8 cellular contexts compared by ENCODE assay signal in genomic region chr14:60164717-60165546, GRCh38. TPM values are rescaled to one million over a fixed set of nuclear protein-coding genes. Genes with fewer than 3 reads are reported as not detected.
DNase-seq lines count a peak whose midpoint lies in the region; ATAC-seq and TF ChIP-seq lines count a peak whose summit lies in the region.

A gene with protein sequence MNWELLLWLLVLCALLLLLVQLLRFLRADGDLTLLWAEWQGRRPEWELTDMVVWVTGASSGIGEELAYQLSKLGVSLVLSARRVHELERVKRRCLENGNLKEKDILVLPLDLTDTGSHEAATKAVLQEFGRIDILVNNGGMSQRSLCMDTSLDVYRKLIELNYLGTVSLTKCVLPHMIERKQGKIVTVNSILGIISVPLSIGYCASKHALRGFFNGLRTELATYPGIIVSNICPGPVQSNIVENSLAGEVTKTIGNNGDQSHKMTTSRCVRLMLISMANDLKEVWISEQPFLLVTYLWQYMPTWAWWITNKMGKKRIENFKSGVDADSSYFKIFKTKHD (minus strand): TSS chr14:60165398. CDS start chr14:60165309, 89 bp downstream.

- peak; percentile 81 for DNase-seq in AG10803 (ENCODE audit: low read depth)
- DNase-seq in NCI-H460 (ENCODE audit: extremely low read depth, low read depth) = peak; percentile 81
- peak; percentile 89 for DNase-seq in activated CD4-positive, alpha-beta T cell treated with anti-CD3 and anti-CD28 coated beads, Interleukin-2, amount 10 ng/mL, durations not matched to agents 24 days and 14 days
- DNase-seq in stimulated activated CD4-positive, alpha-beta T cell treated with anti-CD3 and anti-CD28 coated beads, Interleukin-4, amount 100 ng/mL, for 1 hour = peak; percentile 67

- H3K9me3 ChIP-seq in liver (ENCODE audit: control insufficient read depth in 4 of 4, low read length in 3 of 4) = no peaks in the 10 kb centered on the region

- peaks cover 30% of the 10 kb centered on the region for H3K4me1 Mint-ChIP-seq in activated CD4-positive, alpha-beta T cell treated with anti-CD3 and anti-CD28 coated beads, Interleukin-2, amount 10 ng/mL, durations not matched to agents 24 days and 14 days
- peaks cover 13% of the 10 kb centered on the region for H3K4me1 Mint-ChIP-seq in dendritic cell treated with granulocyte-macrophage colony-stimulating factor and Interleukin-4, amounts not matched to agents 40 ng/mL and 50 ng/mL, for 4 days (ENCODE audit: low read depth)

- H3K27ac Mint-ChIP-seq in activated CD4-positive, alpha-beta T cell treated with anti-CD3 and anti-CD28 coated beads, Interleukin-2, amount 10 ng/mL, durations not matched to agents 24 days and 14 days = peak within 1 kb of the TSS; percentile 99
- peak within 1 kb of the TSS; percentile 95 for H3K27ac Mint-ChIP-seq in dendritic cell treated with granulocyte-macrophage colony-stimulating factor and Interleukin-4, amounts not matched to agents 40 ng/mL and 50 ng/mL, for 4 days

- H3K9ac ChIP-seq in liver (ENCODE audit: low read depth in 1 of 2, low read length in 2 of 2) = peak within 1 kb of the TSS; percentile 86 to 88

- H3K27me3 ChIP-seq in liver (ENCODE audit: control insufficient read depth in 4 of 4, insufficient read depth in 4 of 4, low read length in 3 of 4) = no peaks in the 10 kb centered on the region

- H3K27me3 Mint-ChIP-seq in activated CD4-positive, alpha-beta T cell treated with anti-CD3 and anti-CD28 coated beads, Interleukin-2, amount 10 ng/mL, durations not matched to agents 24 days and 14 days = no peaks in the 10 kb centered on the region
- H3K27me3 Mint-ChIP-seq in dendritic cell treated with granulocyte-macrophage colony-stimulating factor and Interleukin-4, amounts not matched to agents 40 ng/mL and 50 ng/mL, for 4 days = no peaks in the 10 kb centered on the region

- WGBS in liver = under 1% methylated on average over 68 of the region's 68 CpGs

- H3K27ac ChIP-seq in liver (ENCODE audit: low read depth in 1 of 2, low read length in 2 of 2) = peak within 1 kb of the TSS; percentile 60 to 66

- H3K4me3 ChIP-seq in AG10803 (ENCODE audit: low read length) (peak within 1 kb of the TSS; percentile 84), liver (ENCODE audit: low read depth in 1 of 3, low read length in 3 of 3) (peak within 1 kb of the TSS; percentile 58 to 81 (median 67))

- intact Hi-C loops in activated CD4-positive, alpha-beta T cell treated with anti-CD3 and anti-CD28 coated beads, Interleukin-2, amount 10 ng/mL, durations not matched to agents 24 days and 14 days (cut with micrococcal nuclease) = loop anchor here (1.0 to 10.0 kb wide), 7 partner anchors 9 to 680 kb away; partner anchors contain the start of genes JKAMP, L3HYPDH, PCNX4 and PPM1A
- intact Hi-C loops in dendritic cell treated with granulocyte-macrophage colony-stimulating factor and Interleukin-4, amounts not matched to agents 40 ng/mL and 50 ng/mL, for 4 days (cut with micrococcal nuclease) = loop anchor here (1.0 to 10.0 kb wide), 3 partner anchors 74 to 660 kb away; partner anchors contain the start of gene PCNX4

- peak; percentile 40 for TF ChIP-seq CTCF in AG10803 (conservative IDR thresholded peaks at IDR 0.05; ENCODE audit: low read length)
- TF ChIP-seq CTCF in liver (IDR thresholded peaks at IDR 0.05; ENCODE audit: low read depth, low read length, missing input control) = peak; percentile 51

- peak; percentile 71 to 75 for TF ChIP-seq RAD21 in liver (IDR thresholded peaks at IDR 0.05)

- H3K4me3 Mint-ChIP-seq in activated CD4-positive, alpha-beta T cell treated with anti-CD3 and anti-CD28 coated beads, Interleukin-2, amount 10 ng/mL, durations not matched to agents 24 days and 14 days = peak within 1 kb of the TSS; percentile 98
- peak within 1 kb of the TSS; percentile 95 for H3K4me3 Mint-ChIP-seq in dendritic cell treated with granulocyte-macrophage colony-stimulating factor and Interleukin-4, amounts not matched to agents 40 ng/mL and 50 ng/mL, for 4 days

- ATAC-seq in GM18870 (IDR thresholded peaks at IDR 0.05; ENCODE audit: unreplicated experiment) (peak; percentile 65), HG03108 (IDR thresholded peaks at IDR 0.05; ENCODE audit: unreplicated experiment) (peak; percentile 86)

- peaks cover 17% of the 10 kb centered on the region for H3K36me3 Mint-ChIP-seq in activated CD4-positive, alpha-beta T cell treated with anti-CD3 and anti-CD28 coated beads, Interleukin-2, amount 10 ng/mL, durations not matched to agents 24 days and 14 days (ENCODE audit: low read depth)
- peaks cover 8% of the 10 kb centered on the region for H3K36me3 Mint-ChIP-seq in dendritic cell treated with granulocyte-macrophage colony-stimulating factor and Interleukin-4, amounts not matched to agents 40 ng/mL and 50 ng/mL, for 4 days (ENCODE audit: low read depth)

- no peaks in the 10 kb centered on the region for H3K36me3 ChIP-seq in liver (ENCODE audit: control insufficient read depth in 4 of 4, insufficient read depth in 3 of 4, low read depth in 1 of 4, low read length in 3 of 4)

- H3K9me3 Mint-ChIP-seq in activated CD4-positive, alpha-beta T cell treated with anti-CD3 and anti-CD28 coated beads, Interleukin-2, amount 10 ng/mL, durations not matched to agents 24 days and 14 days = no peaks in the 10 kb centered on the region
- no peaks in the 10 kb centered on the region for H3K9me3 Mint-ChIP-seq in dendritic cell treated with granulocyte-macrophage colony-stimulating factor and Interleukin-4, amounts not matched to agents 40 ng/mL and 50 ng/mL, for 4 days

- peaks cover 5 to 19% (median 10%) of the 10 kb centered on the region in 4 donors for H3K4me1 ChIP-seq in liver (ENCODE audit: control insufficient read depth in 4 of 4, insufficient read depth in 4 of 4, low read length in 3 of 4)

TF ChIP-seq in liver, 16 proteins besides CTCF, POLR2A, EP300 and RAD21:
- TF ChIP-seq TAF1 (conservative IDR thresholded peaks at IDR 0.05) (peak; percentile 66), GABPA (IDR thresholded peaks at IDR 0.05 in 1 of 2, conservative IDR thresholded peaks at IDR 0.05 in 1 of 2) (no peak), FOXA2 (IDR thresholded peaks at IDR 0.05) (no peak), YY1 (IDR thresholded peaks at IDR 0.05) (peak; percentile 11)
- TF ChIP-seq, protein P1, sequence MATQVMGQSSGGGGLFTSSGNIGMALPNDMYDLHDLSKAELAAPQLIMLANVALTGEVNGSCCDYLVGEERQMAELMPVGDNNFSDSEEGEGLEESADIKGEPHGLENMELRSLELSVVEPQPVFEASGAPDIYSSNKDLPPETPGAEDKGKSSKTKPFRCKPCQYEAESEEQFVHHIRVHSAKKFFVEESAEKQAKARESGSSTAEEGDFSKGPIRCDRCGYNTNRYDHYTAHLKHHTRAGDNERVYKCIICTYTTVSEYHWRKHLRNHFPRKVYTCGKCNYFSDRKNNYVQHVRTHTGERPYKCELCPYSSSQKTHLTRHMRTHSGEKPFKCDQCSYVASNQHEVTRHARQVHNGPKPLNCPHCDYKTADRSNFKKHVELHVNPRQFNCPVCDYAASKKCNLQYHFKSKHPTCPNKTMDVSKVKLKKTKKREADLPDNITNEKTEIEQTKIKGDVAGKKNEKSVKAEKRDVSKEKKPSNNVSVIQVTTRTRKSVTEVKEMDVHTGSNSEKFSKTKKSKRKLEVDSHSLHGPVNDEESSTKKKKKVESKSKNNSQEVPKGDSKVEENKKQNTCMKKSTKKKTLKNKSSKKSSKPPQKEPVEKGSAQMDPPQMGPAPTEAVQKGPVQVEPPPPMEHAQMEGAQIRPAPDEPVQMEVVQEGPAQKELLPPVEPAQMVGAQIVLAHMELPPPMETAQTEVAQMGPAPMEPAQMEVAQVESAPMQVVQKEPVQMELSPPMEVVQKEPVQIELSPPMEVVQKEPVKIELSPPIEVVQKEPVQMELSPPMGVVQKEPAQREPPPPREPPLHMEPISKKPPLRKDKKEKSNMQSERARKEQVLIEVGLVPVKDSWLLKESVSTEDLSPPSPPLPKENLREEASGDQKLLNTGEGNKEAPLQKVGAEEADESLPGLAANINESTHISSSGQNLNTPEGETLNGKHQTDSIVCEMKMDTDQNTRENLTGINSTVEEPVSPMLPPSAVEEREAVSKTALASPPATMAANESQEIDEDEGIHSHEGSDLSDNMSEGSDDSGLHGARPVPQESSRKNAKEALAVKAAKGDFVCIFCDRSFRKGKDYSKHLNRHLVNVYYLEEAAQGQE (IDR thresholded peaks at IDR 0.05) = peak; percentile 7

RNA-seq across cellular contexts. Expression of the gene that starts here (rescaled TPM):
- 144 and 148 TPM in 2 replicates for total RNA-seq in NCI-H460 (2014; rRNA removed; shearing (Covaris generic))
- 62.4 and 75.5 TPM in 2 replicates for polyA plus RNA-seq in NCI-H460 (2014; cell fraction: nucleus; rRNA removed)
- total RNA-seq in activated CD4-positive, alpha-beta T cell treated with anti-CD3 and anti-CD28 coated beads, Interleukin-2, amount 10 ng/mL, durations not matched to agents 24 days and 14 days = 42.9 TPM in 2 replicates
- 100 to 1,000 TPM in 1 of 2 donors, 10 to 100 TPM in 1; 42.1 to 180 TPM for total RNA-seq in liver
- 10 to 100 TPM; 71.6 to 89.0 TPM for polyA plus RNA-seq in liver

Comparison
In these comparisons a context has a peak if more than half of its experiments do, and no peak if none do; other contexts are left out.
1. Peak in every context shown above with its lines: DNase-seq, ATAC-seq, H3K4me3 ChIP-seq and H3K27ac ChIP-seq.